25 cellular contexts compared by ENCODE assay signal in the genomic region with DNA sequence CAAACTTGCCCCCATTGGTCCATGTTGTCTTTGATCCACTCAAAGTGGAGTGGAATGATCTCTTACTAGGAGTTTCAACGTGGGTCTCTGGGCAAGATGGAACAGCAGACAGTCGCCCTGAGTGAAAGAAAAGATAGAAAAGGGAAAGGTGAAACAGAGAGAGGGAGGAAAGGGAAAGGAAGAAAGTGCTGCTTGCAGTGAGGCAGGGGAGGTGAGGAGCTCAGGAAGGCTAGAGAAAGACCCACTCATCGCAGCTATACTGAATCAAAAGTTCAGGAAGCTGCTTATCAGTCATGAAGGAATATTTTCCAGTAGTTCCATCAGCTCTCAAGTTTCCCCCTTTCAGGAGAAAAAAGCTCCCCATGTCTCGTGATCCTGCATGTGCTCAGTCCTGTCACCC.
"Had no signal": no experiment of that assay in that cellular context is flagged by ENCODE, and none has a peak within 500 bp of the region (broad histone marks: within the 10 kb centered on the region; RNA-seq: fewer than 3 reads in every experiment).

No MANE protein-coding gene starts in this region.

- ATAC-seq: activated CD4-positive, alpha-beta T cell treated with anti-CD3 and anti-CD28 coated beads for 36 hours; body of pancreas had no signal

- H3K36me3 ChIP-seq: ascending aorta, Peyer's patch, SJCRH30 had no signal

- H3K4me3 ChIP-seq: ascending aorta, body of pancreas, Peyer's patch, SJCRH30 had no signal

- H3K4me3 Mint-ChIP-seq: activated CD4-positive, alpha-beta memory T cell treated with anti-CD3 and anti-CD28 coated beads, Interleukin-2, amount 10 ng/mL, durations not matched to agents 7 days and 5 days; activated CD4-positive, alpha-beta T cell treated with anti-CD3 and anti-CD28 coated beads for 36 hours; activated naive CD4-positive, alpha-beta T cell treated with anti-CD3 and anti-CD28 coated beads, Interleukin-2, amount 50 U/mL, for 24 hours had no signal

- H3K4me2 ChIP-seq: SK-N-SH had no signal

- H3K27me3 ChIP-seq: body of pancreas had no signal

- H3K9me3 ChIP-seq: ascending aorta, Peyer's patch, SK-N-SH had no signal

- H3K4me1 ChIP-seq: ascending aorta, body of pancreas, Peyer's patch, SJCRH30 had no signal

- H3K9ac ChIP-seq: SK-N-SH had no signal

- H3K27ac Mint-ChIP-seq: activated CD4-positive, alpha-beta memory T cell treated with anti-CD3 and anti-CD28 coated beads, Interleukin-2, amount 10 ng/mL, durations not matched to agents 7 days and 5 days; activated CD4-positive, alpha-beta T cell treated with anti-CD3 and anti-CD28 coated beads for 36 hours; activated naive CD4-positive, alpha-beta T cell treated with anti-CD3 and anti-CD28 coated beads, Interleukin-2, amount 50 U/mL, for 24 hours had no signal

- H3K4me1 Mint-ChIP-seq: activated CD4-positive, alpha-beta memory T cell treated with anti-CD3 and anti-CD28 coated beads, Interleukin-2, amount 10 ng/mL, durations not matched to agents 7 days and 5 days; activated CD4-positive, alpha-beta T cell treated with anti-CD3 and anti-CD28 coated beads for 36 hours; activated naive CD4-positive, alpha-beta T cell treated with anti-CD3 and anti-CD28 coated beads, Interleukin-2, amount 50 U/mL, for 24 hours had no signal

- H3K9me2 ChIP-seq: SK-N-SH had no signal

- H3K27ac ChIP-seq: ascending aorta, body of pancreas, Peyer's patch, RWPE1, SJCRH30, VCaP had no signal

- H3K9me3 Mint-ChIP-seq: activated CD4-positive, alpha-beta memory T cell treated with anti-CD3 and anti-CD28 coated beads, Interleukin-2, amount 10 ng/mL, durations not matched to agents 7 days and 5 days; activated naive CD4-positive, alpha-beta T cell treated with anti-CD3 and anti-CD28 coated beads, Interleukin-2, amount 50 U/mL, for 24 hours had no signal

- DNase-seq: activated CD4-positive, alpha-beta memory T cell treated with anti-CD3 and anti-CD28 coated beads, Interleukin-2, amount 10 ng/mL, durations not matched to agents 7 days and 5 days; activated CD4-positive, alpha-beta T cell treated with anti-CD3 and anti-CD28 coated beads for 36 hours; activated CD4-positive, alpha-beta T cell treated with anti-CD3 and anti-CD28 coated beads, Interleukin-2, amount 50 U/mL, for 1 hour; activated CD8-positive, alpha-beta memory T cell treated with anti-CD3 and anti-CD28 coated beads, Interleukin-2, amount 50 U/mL, for 48 hours; activated T-cell treated with anti-CD3 and anti-CD28 coated beads, Interleukin-2, amount 50 U/mL, for 1 hour; amniotic stem cell; body of pancreas; central memory CD4-positive, alpha-beta T cell; MM.1S; NCI-H1048; NCI-H1930; NCI-H2171; NCI-H526; NCI-H82; NK-92 treated with Interleukin-12 subunit alpha and Interleukin-12 subunit beta, amount 100 ng/mL, for 24 hours; OCI-M1; Peyer's patch; Right ventricle myocardium superior; SJCRH30; SK-N-SH; T-helper 1 cell had no signal
